9 cellular contexts compared by ENCODE assay signal in the genomic region with DNA sequence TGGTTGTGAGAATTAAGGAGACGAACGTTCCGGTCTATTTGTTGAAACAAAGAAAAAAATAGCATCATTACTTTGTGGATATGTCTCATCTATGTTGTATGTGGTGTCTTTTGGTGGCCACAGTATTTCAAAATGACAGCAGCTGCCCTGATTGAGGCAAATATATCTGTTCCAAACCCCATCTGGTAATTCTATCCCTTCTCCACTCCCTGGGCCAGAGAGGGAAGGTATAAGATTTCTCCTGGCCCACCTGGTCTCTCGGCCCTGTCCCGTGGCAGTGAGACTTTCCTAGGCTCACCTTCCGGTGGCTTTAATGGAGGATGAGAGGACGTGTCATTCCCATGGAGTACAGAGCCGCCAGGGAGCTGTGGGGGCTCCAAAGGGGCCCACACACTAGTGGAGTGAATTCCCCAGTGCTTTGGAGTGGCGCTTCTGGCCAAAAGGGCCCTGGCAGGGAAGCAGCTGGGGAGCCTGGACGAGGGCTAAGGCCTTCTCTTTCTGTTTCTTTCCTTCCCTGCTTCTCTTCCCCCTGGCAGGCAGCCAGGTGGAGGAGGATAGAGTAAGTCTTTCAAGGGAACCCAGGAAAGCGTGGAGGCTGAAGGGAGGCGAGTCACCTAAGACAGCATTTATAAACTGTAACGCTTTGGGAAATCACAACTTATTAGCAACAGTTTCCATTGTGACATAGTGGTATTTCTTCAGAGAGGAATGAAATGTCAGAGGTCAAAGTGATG. TPM values are rescaled to one million over a fixed set of nuclear protein-coding genes. Genes with fewer than 3 reads are reported as not detected.
DNase-seq lines count a peak whose midpoint lies in the region; ATAC-seq and TF ChIP-seq lines count a peak whose summit lies in the region.
"Had no signal": no experiment of that assay in that cellular context is flagged by ENCODE, and none has a peak within 500 bp of the region (broad histone marks: within the 10 kb centered on the region; RNA-seq: fewer than 3 reads in every experiment).

No MANE protein-coding gene starts in this region.

- H3K4me3 Mint-ChIP-seq in activated CD4-positive, alpha-beta memory T cell treated with anti-CD3 and anti-CD28 coated beads for 36 hours: no peak overlapping the region

- POLR2A ChIA-PET in activated CD4-positive, alpha-beta memory T cell treated with anti-CD3 and anti-CD28 coated beads for 36 hours (lab: Charles Lee): interaction anchor here (1.1 kb wide), 1 partner anchor 9 kb away, joined by 3 read pairs; no protein-coding TSS in a partner anchor

- ATAC-seq in HG03354 (IDR thresholded peaks at IDR 0.05; ENCODE audit: poor library complexity, severe bottlenecking, unreplicated experiment) (no peak), GM21390 (IDR thresholded peaks at IDR 0.05; ENCODE audit: unreplicated experiment) (no peak)

- H3K27ac ChIP-seq in sigmoid colon: peak overlapping the region; percentile 97 to 100 (median 100)

- H3K9me3 Mint-ChIP-seq in activated CD4-positive, alpha-beta memory T cell treated with anti-CD3 and anti-CD28 coated beads for 36 hours: no peaks in the 10 kb centered on the region

- 64 to 70% methylated on average over 13 of the region's 13 CpGs for WGBS in sigmoid colon, 2 donors

- peaks cover 0 to 65% (median 64%) of the 10 kb centered on the region in 4 donors for H3K4me1 ChIP-seq in sigmoid colon

- no peak for TF ChIP-seq POLR2A in sigmoid colon (IDR thresholded peaks at IDR 0.05)

- TF ChIP-seq EP300 in sigmoid colon (IDR thresholded peaks at IDR 0.05): no peak

- no peaks in the 10 kb centered on the region for H3K9me3 ChIP-seq in sigmoid colon

- H3K4me1 Mint-ChIP-seq in activated CD4-positive, alpha-beta memory T cell treated with anti-CD3 and anti-CD28 coated beads for 36 hours (ENCODE audit: low read depth): peaks cover 57% of the 10 kb centered on the region

- no peaks in the 10 kb centered on the region for H3K27me3 Mint-ChIP-seq in activated CD4-positive, alpha-beta memory T cell treated with anti-CD3 and anti-CD28 coated beads for 36 hours

- peaks cover 50% of the 10 kb centered on the region for H3K36me3 Mint-ChIP-seq in activated CD4-positive, alpha-beta memory T cell treated with anti-CD3 and anti-CD28 coated beads for 36 hours

- H3K27ac Mint-ChIP-seq in activated CD4-positive, alpha-beta memory T cell treated with anti-CD3 and anti-CD28 coated beads for 36 hours: peak overlapping the region; percentile 70

- DNase-seq in Daoy (ENCODE audit: low read depth) (peak; percentile 39), fibroblast of the aortic adventitia (ENCODE audit: low read depth) (peak; percentile 73), sigmoid colon (peak; percentile 86), MV-4-11 (lab: John Stamatoyannopoulos, UW) (no peak), occipital lobe (lab: John Stamatoyannopoulos, UW) (no peak)
- DNase-seq in activated CD4-positive, alpha-beta memory T cell treated with anti-CD3 and anti-CD28 coated beads for 36 hours: no peak
- DNase-seq: cortex of kidney had no signal

- intact Hi-C loops in activated CD4-positive, alpha-beta memory T cell treated with anti-CD3 and anti-CD28 coated beads for 36 hours (cut with micrococcal nuclease): loop anchor here (10.0 kb wide), 1 partner anchor 693 kb away; no protein-coding TSS in a partner anchor
- intact Hi-C loops in sigmoid colon (cut with DNase I): loop anchor here (2.0 to 5.0 kb wide), 3 partner anchors 233 to 691 kb away; no protein-coding TSS in a partner anchor

- H3K27me3 ChIP-seq in sigmoid colon: no peaks in the 10 kb centered on the region

- peaks cover 0 to 28% (median 0%) of the 10 kb centered on the region in 4 donors for H3K36me3 ChIP-seq in sigmoid colon

- CTCF ChIA-PET in activated CD4-positive, alpha-beta memory T cell treated with anti-CD3 and anti-CD28 coated beads for 36 hours (lab: Charles Lee): no interaction called here

- H3K4me3 ChIP-seq in fibroblast of the aortic adventitia (ENCODE audit: low read depth, low read length) (peak overlapping the region; percentile 53), sigmoid colon (peak overlapping the region in 3 of 4 donors; percentile 98 to 99 (median 99))

- TF ChIP-seq CTCF in fibroblast of the aortic adventitia (IDR thresholded peaks at IDR 0.05; ENCODE audit: insufficient read depth, low read length): no peak
- no peak for TF ChIP-seq CTCF in sigmoid colon (IDR thresholded peaks at IDR 0.05)

RNA-seq across cellular contexts. Expression of gene FOSL2, which starts 5.6 kb away (rescaled TPM):
- 56.0 and 62.1 TPM in 2 replicates for total RNA-seq in Daoy (2014; rRNA removed; shearing (Covaris generic))
- total RNA-seq in activated CD4-positive, alpha-beta memory T cell treated with anti-CD3 and anti-CD28 coated beads for 36 hours: 100 to 1,000 TPM; 172 to 182 TPM
- total RNA-seq in fibroblast of the aortic adventitia (ENCODE audit: low replicate concordance): 26.3 and 44.4 TPM in 2 replicates
- 100 to 1,000 TPM in 1 of 4 donors, 10 to 100 TPM in 3; 38.9 to 208 (median 67.3) TPM for total RNA-seq in sigmoid colon
- polyA plus RNA-seq in sigmoid colon: 10 to 100 TPM; 30.0 to 66.2 (median 55.0) TPM
- 6.2 TPM for total RNA-seq in occipital lobe

Comparison
In these comparisons a context has a peak if more than half of its experiments do, and no peak if none do; other contexts are left out.
1. DNase-seq: peak in Daoy (single experiment), fibroblast of the aortic adventitia (single experiment) and sigmoid colon (single experiment); none in activated CD4-positive, alpha-beta memory T cell treated with anti-CD3 and anti-CD28 coated beads for 36 hours (single experiment), MV-4-11 (single experiment) and occipital lobe (single experiment).